1 cellular context compared by ENCODE assay signal in the genomic region with DNA sequence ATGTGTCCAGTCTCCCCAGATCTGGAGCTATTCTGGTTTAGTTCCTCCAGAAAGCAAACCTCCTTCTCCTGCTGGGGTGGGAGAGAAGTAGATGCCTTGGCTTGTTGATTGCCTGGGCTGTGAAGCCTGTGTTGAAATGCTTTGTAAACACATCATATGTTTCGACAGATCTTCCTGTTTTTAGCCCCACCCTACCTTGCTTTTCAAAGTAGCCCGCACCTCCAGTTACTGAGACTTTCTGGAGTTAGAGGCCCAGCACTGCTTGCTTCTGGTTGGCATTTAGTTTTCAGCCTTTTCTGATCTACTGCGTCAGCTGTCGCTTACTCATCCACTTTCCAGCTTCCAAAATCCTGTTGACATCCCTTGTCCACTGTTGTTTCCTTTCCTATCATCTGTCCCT.
TF ChIP-seq lines count a peak whose summit lies in the region.

No MANE protein-coding gene starts in this region.

TF ChIP-seq in HepG2, 621 proteins besides CTCF, POLR2A, EP300 and RAD21 (continued from another document):
- TF ChIP-seq, protein P1, sequence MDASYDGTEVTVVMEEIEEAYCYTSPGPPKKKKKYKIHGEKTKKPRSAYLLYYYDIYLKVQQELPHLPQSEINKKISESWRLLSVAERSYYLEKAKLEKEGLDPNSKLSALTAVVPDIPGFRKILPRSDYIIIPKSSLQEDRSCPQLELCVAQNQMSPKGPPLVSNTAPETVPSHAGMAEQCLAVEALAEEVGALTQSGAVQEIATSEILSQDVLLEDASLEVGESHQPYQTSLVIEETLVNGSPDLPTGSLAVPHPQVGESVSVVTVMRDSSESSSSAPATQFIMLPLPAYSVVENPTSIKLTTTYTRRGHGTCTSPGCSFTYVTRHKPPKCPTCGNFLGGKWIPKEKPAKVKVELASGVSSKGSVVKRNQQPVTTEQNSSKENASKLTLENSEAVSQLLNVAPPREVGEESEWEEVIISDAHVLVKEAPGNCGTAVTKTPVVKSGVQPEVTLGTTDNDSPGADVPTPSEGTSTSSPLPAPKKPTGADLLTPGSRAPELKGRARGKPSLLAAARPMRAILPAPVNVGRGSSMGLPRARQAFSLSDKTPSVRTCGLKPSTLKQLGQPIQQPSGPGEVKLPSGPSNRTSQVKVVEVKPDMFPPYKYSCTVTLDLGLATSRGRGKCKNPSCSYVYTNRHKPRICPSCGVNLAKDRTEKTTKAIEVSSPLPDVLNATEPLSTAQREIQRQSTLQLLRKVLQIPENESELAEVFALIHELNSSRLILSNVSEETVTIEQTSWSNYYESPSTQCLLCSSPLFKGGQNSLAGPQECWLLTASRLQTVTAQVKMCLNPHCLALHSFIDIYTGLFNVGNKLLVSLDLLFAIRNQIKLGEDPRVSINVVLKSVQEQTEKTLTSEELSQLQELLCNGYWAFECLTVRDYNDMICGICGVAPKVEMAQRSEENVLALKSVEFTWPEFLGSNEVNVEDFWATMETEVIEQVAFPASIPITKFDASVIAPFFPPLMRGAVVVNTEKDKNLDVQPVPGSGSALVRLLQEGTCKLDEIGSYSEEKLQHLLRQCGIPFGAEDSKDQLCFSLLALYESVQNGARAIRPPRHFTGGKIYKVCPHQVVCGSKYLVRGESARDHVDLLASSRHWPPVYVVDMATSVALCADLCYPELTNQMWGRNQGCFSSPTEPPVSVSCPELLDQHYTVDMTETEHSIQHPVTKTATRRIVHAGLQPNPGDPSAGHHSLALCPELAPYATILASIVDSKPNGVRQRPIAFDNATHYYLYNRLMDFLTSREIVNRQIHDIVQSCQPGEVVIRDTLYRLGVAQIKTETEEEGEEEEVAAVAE (CRISPR knock-in tag; IDR thresholded peaks at IDR 0.05; ENCODE audit: borderline replicate concordance) = peak; percentile 53; the same call in 1 of the 2 replicates
- no peak for TF ChIP-seq MXI1 (IDR thresholded peaks at IDR 0.05; ENCODE audit: borderline replicate concordance, low read depth, low read length)
- TF ChIP-seq ZMYM2 (CRISPR knock-in tag; IDR thresholded peaks at IDR 0.05) = no peak
- no peak for TF ChIP-seq ZNF792 (CRISPR knock-in tag; IDR thresholded peaks at IDR 0.05)
- TF ChIP-seq SRSF4 (IDR thresholded peaks at IDR 0.05; ENCODE audit: low read depth, low read length, poor library complexity, severe bottlenecking) = no peak
- TF ChIP-seq, protein P2, sequence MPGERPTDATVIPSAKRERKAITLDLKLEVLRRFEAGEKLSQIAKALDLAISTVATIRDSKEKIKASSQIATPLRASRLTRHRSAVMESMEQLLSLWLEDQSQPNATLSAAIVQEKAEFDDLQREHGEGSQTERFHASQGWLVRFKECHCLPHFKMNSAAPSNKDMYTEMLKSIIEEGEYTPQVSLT (CRISPR knock-in tag; IDR thresholded peaks at IDR 0.05; ENCODE audit: borderline replicate concordance, low read depth) = no peak
- TF ChIP-seq, protein P3, sequence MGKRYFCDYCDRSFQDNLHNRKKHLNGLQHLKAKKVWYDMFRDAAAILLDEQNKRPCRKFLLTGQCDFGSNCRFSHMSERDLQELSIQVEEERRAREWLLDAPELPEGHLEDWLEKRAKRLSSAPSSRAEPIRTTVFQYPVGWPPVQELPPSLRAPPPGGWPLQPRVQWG (CRISPR knock-in tag; IDR thresholded peaks at IDR 0.05; ENCODE audit: borderline replicate concordance, low read depth) = no peak
- TF ChIP-seq, protein P4, sequence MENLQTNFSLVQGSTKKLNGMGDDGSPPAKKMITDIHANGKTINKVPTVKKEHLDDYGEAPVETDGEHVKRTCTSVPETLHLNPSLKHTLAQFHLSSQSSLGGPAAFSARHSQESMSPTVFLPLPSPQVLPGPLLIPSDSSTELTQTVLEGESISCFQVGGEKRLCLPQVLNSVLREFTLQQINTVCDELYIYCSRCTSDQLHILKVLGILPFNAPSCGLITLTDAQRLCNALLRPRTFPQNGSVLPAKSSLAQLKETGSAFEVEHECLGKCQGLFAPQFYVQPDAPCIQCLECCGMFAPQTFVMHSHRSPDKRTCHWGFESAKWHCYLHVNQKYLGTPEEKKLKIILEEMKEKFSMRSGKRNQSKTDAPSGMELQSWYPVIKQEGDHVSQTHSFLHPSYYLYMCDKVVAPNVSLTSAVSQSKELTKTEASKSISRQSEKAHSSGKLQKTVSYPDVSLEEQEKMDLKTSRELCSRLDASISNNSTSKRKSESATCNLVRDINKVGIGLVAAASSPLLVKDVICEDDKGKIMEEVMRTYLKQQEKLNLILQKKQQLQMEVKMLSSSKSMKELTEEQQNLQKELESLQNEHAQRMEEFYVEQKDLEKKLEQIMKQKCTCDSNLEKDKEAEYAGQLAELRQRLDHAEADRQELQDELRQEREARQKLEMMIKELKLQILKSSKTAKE (CRISPR knock-in tag; IDR thresholded peaks at IDR 0.05; ENCODE audit: borderline replicate concordance) = no peak
- TF ChIP-seq, protein P5, sequence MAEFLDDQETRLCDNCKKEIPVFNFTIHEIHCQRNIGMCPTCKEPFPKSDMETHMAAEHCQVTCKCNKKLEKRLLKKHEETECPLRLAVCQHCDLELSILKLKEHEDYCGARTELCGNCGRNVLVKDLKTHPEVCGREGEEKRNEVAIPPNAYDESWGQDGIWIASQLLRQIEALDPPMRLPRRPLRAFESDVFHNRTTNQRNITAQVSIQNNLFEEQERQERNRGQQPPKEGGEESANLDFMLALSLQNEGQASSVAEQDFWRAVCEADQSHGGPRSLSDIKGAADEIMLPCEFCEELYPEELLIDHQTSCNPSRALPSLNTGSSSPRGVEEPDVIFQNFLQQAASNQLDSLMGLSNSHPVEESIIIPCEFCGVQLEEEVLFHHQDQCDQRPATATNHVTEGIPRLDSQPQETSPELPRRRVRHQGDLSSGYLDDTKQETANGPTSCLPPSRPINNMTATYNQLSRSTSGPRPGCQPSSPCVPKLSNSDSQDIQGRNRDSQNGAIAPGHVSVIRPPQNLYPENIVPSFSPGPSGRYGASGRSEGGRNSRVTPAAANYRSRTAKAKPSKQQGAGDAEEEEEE (CRISPR knock-in tag; IDR thresholded peaks at IDR 0.05; ENCODE audit: borderline replicate concordance) = no peak
- TF ChIP-seq ZNF432 (CRISPR knock-in tag; IDR thresholded peaks at IDR 0.05; ENCODE audit: borderline replicate concordance) = no peak
- TF ChIP-seq, protein P6, sequence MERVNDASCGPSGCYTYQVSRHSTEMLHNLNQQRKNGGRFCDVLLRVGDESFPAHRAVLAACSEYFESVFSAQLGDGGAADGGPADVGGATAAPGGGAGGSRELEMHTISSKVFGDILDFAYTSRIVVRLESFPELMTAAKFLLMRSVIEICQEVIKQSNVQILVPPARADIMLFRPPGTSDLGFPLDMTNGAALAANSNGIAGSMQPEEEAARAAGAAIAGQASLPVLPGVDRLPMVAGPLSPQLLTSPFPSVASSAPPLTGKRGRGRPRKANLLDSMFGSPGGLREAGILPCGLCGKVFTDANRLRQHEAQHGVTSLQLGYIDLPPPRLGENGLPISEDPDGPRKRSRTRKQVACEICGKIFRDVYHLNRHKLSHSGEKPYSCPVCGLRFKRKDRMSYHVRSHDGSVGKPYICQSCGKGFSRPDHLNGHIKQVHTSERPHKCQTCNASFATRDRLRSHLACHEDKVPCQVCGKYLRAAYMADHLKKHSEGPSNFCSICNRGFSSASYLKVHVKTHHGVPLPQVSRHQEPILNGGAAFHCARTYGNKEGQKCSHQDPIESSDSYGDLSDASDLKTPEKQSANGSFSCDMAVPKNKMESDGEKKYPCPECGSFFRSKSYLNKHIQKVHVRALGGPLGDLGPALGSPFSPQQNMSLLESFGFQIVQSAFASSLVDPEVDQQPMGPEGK (CRISPR knock-in tag; IDR thresholded peaks at IDR 0.05) = peak; percentile 64
- TF ChIP-seq SIX1 (CRISPR knock-in tag; IDR thresholded peaks at IDR 0.05; ENCODE audit: borderline replicate concordance) = no peak
- peak; percentile 39; the same call in 1 of the 2 replicates for TF ChIP-seq MED1 (CRISPR knock-in tag; IDR thresholded peaks at IDR 0.05)
- TF ChIP-seq SP1 (IDR thresholded peaks at IDR 0.05) = no peak
- no peak for TF ChIP-seq SP1 (CRISPR knock-in tag; IDR thresholded peaks at IDR 0.05)
- no peak for TF ChIP-seq ATF1 (CRISPR knock-in tag; IDR thresholded peaks at IDR 0.05)
- TF ChIP-seq MEF2D (CRISPR knock-in tag; IDR thresholded peaks at IDR 0.05) = no peak
- TF ChIP-seq, protein P7, sequence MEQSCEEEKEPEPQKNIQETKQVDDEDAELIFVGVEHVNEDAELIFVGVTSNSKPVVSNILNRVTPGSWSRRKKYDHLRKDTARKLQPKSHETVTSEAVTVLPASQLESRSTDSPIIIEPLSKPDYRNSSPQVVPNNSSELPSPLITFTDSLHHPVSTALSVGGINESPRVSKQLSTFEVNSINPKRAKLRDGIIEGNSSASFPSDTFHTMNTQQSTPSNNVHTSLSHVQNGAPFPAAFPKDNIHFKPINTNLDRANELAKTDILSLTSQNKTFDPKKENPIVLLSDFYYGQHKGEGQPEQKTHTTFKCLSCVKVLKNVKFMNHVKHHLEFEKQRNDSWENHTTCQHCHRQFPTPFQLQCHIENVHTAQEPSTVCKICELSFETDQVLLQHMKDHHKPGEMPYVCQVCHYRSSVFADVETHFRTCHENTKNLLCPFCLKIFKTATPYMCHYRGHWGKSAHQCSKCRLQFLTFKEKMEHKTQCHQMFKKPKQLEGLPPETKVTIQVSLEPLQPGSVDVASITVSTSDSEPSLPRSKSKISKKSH (CRISPR knock-in tag; IDR thresholded peaks at IDR 0.05; ENCODE audit: borderline replicate concordance) = no peak
- no peak for TF ChIP-seq POLR2AphosphoS2 (IDR thresholded peaks at IDR 0.05; ENCODE audit: low read depth, low read length)
- TF ChIP-seq, protein P8, sequence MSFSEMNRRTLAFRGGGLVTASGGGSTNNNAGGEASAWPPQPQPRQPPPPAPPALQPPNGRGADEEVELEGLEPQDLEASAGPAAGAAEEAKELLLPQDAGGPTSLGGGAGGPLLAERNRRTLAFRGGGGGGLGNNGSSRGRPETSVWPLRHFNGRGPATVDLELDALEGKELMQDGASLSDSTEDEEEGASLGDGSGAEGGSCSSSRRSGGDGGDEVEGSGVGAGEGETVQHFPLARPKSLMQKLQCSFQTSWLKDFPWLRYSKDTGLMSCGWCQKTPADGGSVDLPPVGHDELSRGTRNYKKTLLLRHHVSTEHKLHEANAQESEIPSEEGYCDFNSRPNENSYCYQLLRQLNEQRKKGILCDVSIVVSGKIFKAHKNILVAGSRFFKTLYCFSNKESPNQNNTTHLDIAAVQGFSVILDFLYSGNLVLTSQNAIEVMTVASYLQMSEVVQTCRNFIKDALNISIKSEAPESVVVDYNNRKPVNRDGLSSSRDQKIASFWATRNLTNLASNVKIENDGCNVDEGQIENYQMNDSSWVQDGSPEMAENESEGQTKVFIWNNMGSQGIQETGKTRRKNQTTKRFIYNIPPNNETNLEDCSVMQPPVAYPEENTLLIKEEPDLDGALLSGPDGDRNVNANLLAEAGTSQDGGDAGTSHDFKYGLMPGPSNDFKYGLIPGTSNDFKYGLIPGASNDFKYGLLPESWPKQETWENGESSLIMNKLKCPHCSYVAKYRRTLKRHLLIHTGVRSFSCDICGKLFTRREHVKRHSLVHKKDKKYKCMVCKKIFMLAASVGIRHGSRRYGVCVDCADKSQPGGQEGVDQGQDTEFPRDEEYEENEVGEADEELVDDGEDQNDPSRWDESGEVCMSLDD (CRISPR knock-in tag; IDR thresholded peaks at IDR 0.05; ENCODE audit: borderline replicate concordance) = no peak
- no peak for TF ChIP-seq ARHGAP35 (CRISPR knock-in tag; IDR thresholded peaks at IDR 0.05; ENCODE audit: borderline replicate concordance)
- 0 out of 2 replicates have a peak, but pooled peaks have one; percentile 28 for TF ChIP-seq HOXA5 (CRISPR knock-in tag; IDR thresholded peaks at IDR 0.05)
- no peak for TF ChIP-seq ZNF577 (CRISPR knock-in tag; IDR thresholded peaks at IDR 0.05; ENCODE audit: borderline replicate concordance, low read depth)
- TF ChIP-seq ZNF17 (CRISPR knock-in tag; IDR thresholded peaks at IDR 0.05) = no peak
- TF ChIP-seq ZNF205 (CRISPR knock-in tag; IDR thresholded peaks at IDR 0.05) = no peak
- no peak for TF ChIP-seq KLF13 (CRISPR knock-in tag; IDR thresholded peaks at IDR 0.05)
- no peak for TF ChIP-seq FOXP1 (IDR thresholded peaks at IDR 0.05)
- peak; percentile 89 for TF ChIP-seq FOXP1 (CRISPR knock-in tag; IDR thresholded peaks at IDR 0.05)
- TF ChIP-seq ZMYM4 (CRISPR knock-in tag; IDR thresholded peaks at IDR 0.05) = no peak
- no peak for TF ChIP-seq ZNF354B (CRISPR knock-in tag; IDR thresholded peaks at IDR 0.05)
- TF ChIP-seq FOXA1 (IDR thresholded peaks at IDR 0.05) = no peak
- peak; percentile 86 for TF ChIP-seq FOXA1 (CRISPR knock-in tag; IDR thresholded peaks at IDR 0.05)
